1 cellular context compared by ENCODE assay signal in genomic region chr1:43650306-43650941, GRCh38.
TF ChIP-seq lines count a peak whose summit lies in the region.

No MANE protein-coding gene starts in this region.

TF ChIP-seq in SK-N-SH, 30 proteins besides CTCF, POLR2A, EP300 and RAD21 (continued from another document):
- TF ChIP-seq ZBTB33 (IDR thresholded peaks at IDR 0.05; ENCODE audit: borderline replicate concordance, low read depth), result no peak
- 0 out of 2 replicates have a peak, but pooled peaks have one; percentile 17 for TF ChIP-seq MXI1 (IDR thresholded peaks at IDR 0.05; ENCODE audit: low read depth, low read length)
- TF ChIP-seq PBX3 (IDR thresholded peaks at IDR 0.05), result peak; percentile 97
- TF ChIP-seq MEF2A (IDR thresholded peaks at IDR 0.05; ENCODE audit: borderline replicate concordance, low read depth), result no peak
- TF ChIP-seq ELF1 (IDR thresholded peaks at IDR 0.05), result 0 out of 2 replicates have a peak, but pooled peaks have one; percentile 11
- peak; percentile 62; the same call in 1 of the 2 replicates for TF ChIP-seq REST (IDR thresholded peaks at IDR 0.05; ENCODE audit: low read depth, low read length)
- TF ChIP-seq IRF3 (IDR thresholded peaks at IDR 0.05; ENCODE audit: low read depth, low read length), result peak; percentile 54; the same call in 1 of the 2 replicates
- peak; percentile 97 for TF ChIP-seq POLR2AphosphoS5 (IDR thresholded peaks at IDR 0.05; ENCODE audit: low read depth, low read length)
- no peak for TF ChIP-seq TCF12 (IDR thresholded peaks at IDR 0.05)
- TF ChIP-seq USF1 (IDR thresholded peaks at IDR 0.05; ENCODE audit: borderline replicate concordance, low read depth), result peak; percentile 15; the same call in 1 of the 2 replicates
- no peak; the same call in 1 of the 2 replicates for TF ChIP-seq NFIC (IDR thresholded peaks at IDR 0.05; ENCODE audit: borderline replicate concordance)
TF ChIP-seq in SK-N-SH: peak in this region for 12.
